ENCODE assay signal across 7 cellular contexts in genomic region chr10:70715853-70716795, GRCh38. TPM values are rescaled to one million over a fixed set of nuclear protein-coding genes. Genes with fewer than 3 reads are reported as not detected.
DNase-seq lines count a peak whose midpoint lies in the region; ATAC-seq lines count a peak whose summit lies in the region.

No MANE protein-coding gene starts in this region.

- H3F3A ChIP-seq in GM23248 (ENCODE audit: insufficient read depth) = no peaks in the 10 kb centered on the region

- WGBS in GM23248 (ENCODE audit: low coverage in 1 of 2, low lambda C conversion rate in 2 of 2, missing lambda C conversion rate in 2 of 2), 2 experiments = 86% methylated on average over 15 of the region's 16 CpGs
- WGBS in aorta, 2 donors = 87% methylated on average over 16 of the region's 16 CpGs

- POLR2A ChIA-PET in activated CD4-positive, alpha-beta memory T cell treated with anti-CD3 and anti-CD28 coated beads, Interleukin-2, amount 10 ng/mL, durations not matched to agents 7 days and 5 days (lab: Charles Lee) = no interaction called here

- peaks cover 11% of the 10 kb centered on the region for H3K4me1 Mint-ChIP-seq in activated CD4-positive, alpha-beta memory T cell treated with anti-CD3 and anti-CD28 coated beads, Interleukin-2, amount 10 ng/mL, durations not matched to agents 7 days and 5 days

- no peak overlapping the region for H3K4me3 Mint-ChIP-seq in activated CD4-positive, alpha-beta memory T cell treated with anti-CD3 and anti-CD28 coated beads, Interleukin-2, amount 10 ng/mL, durations not matched to agents 7 days and 5 days

- no peaks in the 10 kb centered on the region for H4K20me1 ChIP-seq in GM23248 (ENCODE audit: insufficient read depth)

- H3K4me3 ChIP-seq in GM23248 = no peak overlapping the region
- H3K4me3 ChIP-seq in aorta (ENCODE audit: low read length in 2 of 2) = no peak overlapping the region

- H3K4me1 ChIP-seq in GM23248 (ENCODE audit: insufficient read depth) (peaks cover 8% of the 10 kb centered on the region), aorta (ENCODE audit: control insufficient read depth in 1 of 2, insufficient read depth in 2 of 2, low read length in 2 of 2) (no peaks in the 10 kb centered on the region)

- no peak overlapping the region for H2AFZ ChIP-seq in GM23248

- peak; percentile 57 for DNase-seq in GM23248
- peak; percentile 27 for DNase-seq in NCI-H1417 treated with DMSO at 0.1 percent for 48 hours (lab: John Stamatoyannopoulos, UW)
- peak; percentile 36 for DNase-seq in activated CD4-positive, alpha-beta memory T cell treated with anti-CD3 and anti-CD28 coated beads, Interleukin-2, amount 10 ng/mL, durations not matched to agents 7 days and 5 days
- peak; percentile 87 for DNase-seq in myocyte (ENCODE audit: low read depth)
- no peak for DNase-seq in SHP77 treated with DMSO at 0.1 percent for 48 hours (lab: John Stamatoyannopoulos, UW)
- DNase-seq in aorta = no peak

- H3K4me2 ChIP-seq in GM23248 (ENCODE audit: unreplicated experiment) = no peak overlapping the region

- intact Hi-C loops in aorta (cut with DNase I) = no loop called here

- CTCF ChIA-PET in activated CD4-positive, alpha-beta memory T cell treated with anti-CD3 and anti-CD28 coated beads, Interleukin-2, amount 10 ng/mL, durations not matched to agents 7 days and 5 days (lab: Charles Lee) = interaction anchor here (0.9 to 1.2 kb wide), 3 partner anchors 43 to 494 kb away, joined by 3 to 5 read pairs (median 3); no protein-coding TSS in a partner anchor

- no peak overlapping the region for H3K27ac Mint-ChIP-seq in activated CD4-positive, alpha-beta memory T cell treated with anti-CD3 and anti-CD28 coated beads, Interleukin-2, amount 10 ng/mL, durations not matched to agents 7 days and 5 days

- in situ Hi-C loops in GM23248 (cut with MboI) = no loop called here

- H3K36me3 ChIP-seq in GM23248 (ENCODE audit: low read depth) (no peaks in the 10 kb centered on the region), aorta (ENCODE audit: control insufficient read depth in 1 of 2, insufficient read depth in 2 of 2, low read length in 1 of 2) (no peaks in the 10 kb centered on the region)

- H3K27ac ChIP-seq in GM23248 (no peak overlapping the region), aorta (ENCODE audit: low read depth in 1 of 2, low read length in 2 of 2) (no peak overlapping the region)

- no peak overlapping the region for H3K9ac ChIP-seq in GM23248

- H3K27me3 ChIP-seq in GM23248 (replicated peaks; ENCODE audit: insufficient read depth) (no peaks in the 10 kb centered on the region), aorta (ENCODE audit: control insufficient read depth in 1 of 2, insufficient read depth in 2 of 2, low read length in 1 of 2) (no peaks in the 10 kb centered on the region)

- H3K9me3 ChIP-seq in GM23248 (ENCODE audit: low read depth) (no peaks in the 10 kb centered on the region), aorta (ENCODE audit: control insufficient read depth, low read length) (no peaks in the 10 kb centered on the region)

- no peaks in the 10 kb centered on the region for H3K9me3 Mint-ChIP-seq in activated CD4-positive, alpha-beta memory T cell treated with anti-CD3 and anti-CD28 coated beads, Interleukin-2, amount 10 ng/mL, durations not matched to agents 7 days and 5 days

- H3K79me2 ChIP-seq in GM23248 (ENCODE audit: insufficient read depth) = no peaks in the 10 kb centered on the region

- ATAC-seq in HG03520 (IDR thresholded peaks at IDR 0.05; ENCODE audit: unreplicated experiment) (no peak), aorta (ENCODE audit: low FRiP score) (no peak)

- H3K36me3 Mint-ChIP-seq in activated CD4-positive, alpha-beta memory T cell treated with anti-CD3 and anti-CD28 coated beads, Interleukin-2, amount 10 ng/mL, durations not matched to agents 7 days and 5 days (ENCODE audit: low read depth) = no peaks in the 10 kb centered on the region

- H3K9me2 ChIP-seq in GM23248 (ENCODE audit: insufficient read depth) = no peaks in the 10 kb centered on the region

- peaks cover 3% of the 10 kb centered on the region for H3K27me3 Mint-ChIP-seq in activated CD4-positive, alpha-beta memory T cell treated with anti-CD3 and anti-CD28 coated beads, Interleukin-2, amount 10 ng/mL, durations not matched to agents 7 days and 5 days

RNA-seq across cellular contexts. Expression of gene ADAMTS14, which starts 43.8 kb away (rescaled TPM):
- total RNA-seq in GM23248 (2014; rRNA removed; shearing (Covaris generic)) = 0.97 and 1.4 TPM in 2 replicates
- polyA plus RNA-seq in GM23248 (2016; fragmentation: Nextera tagmentation; extraction: Ambion mirVana) (0.76 and 0.91 TPM in 2 replicates), aorta (under 1 TPM; 0.08 to 0.13 TPM)
- total RNA-seq in activated CD4-positive, alpha-beta memory T cell treated with anti-CD3 and anti-CD28 coated beads, Interleukin-2, amount 10 ng/mL, durations not matched to agents 7 days and 5 days = not detected
- total RNA-seq in myocyte (7.1 and 7.5 TPM in 2 replicates), aorta (1 to 10 TPM in 1 of 2 donors, under 1 TPM in 1; 0.62 to 2.4 TPM)
- 15.1 TPM for polyA plus RNA-seq in myocyte (2012)

Comparison
In these comparisons a context has a peak if more than half of its experiments do, and no peak if none do; other contexts are left out.
1. DNase-seq: peak in GM23248 (single experiment), NCI-H1417 treated with DMSO at 0.1 percent for 48 hours (single experiment), activated CD4-positive, alpha-beta memory T cell treated with anti-CD3 and anti-CD28 coated beads, Interleukin-2, amount 10 ng/mL, durations not matched to agents 7 days and 5 days (single experiment) and myocyte (single experiment); none in SHP77 treated with DMSO at 0.1 percent for 48 hours (single experiment) and aorta (0 of 2).